Comparison of ENCODE assay signal across 15 cellular contexts in the genomic region with DNA sequence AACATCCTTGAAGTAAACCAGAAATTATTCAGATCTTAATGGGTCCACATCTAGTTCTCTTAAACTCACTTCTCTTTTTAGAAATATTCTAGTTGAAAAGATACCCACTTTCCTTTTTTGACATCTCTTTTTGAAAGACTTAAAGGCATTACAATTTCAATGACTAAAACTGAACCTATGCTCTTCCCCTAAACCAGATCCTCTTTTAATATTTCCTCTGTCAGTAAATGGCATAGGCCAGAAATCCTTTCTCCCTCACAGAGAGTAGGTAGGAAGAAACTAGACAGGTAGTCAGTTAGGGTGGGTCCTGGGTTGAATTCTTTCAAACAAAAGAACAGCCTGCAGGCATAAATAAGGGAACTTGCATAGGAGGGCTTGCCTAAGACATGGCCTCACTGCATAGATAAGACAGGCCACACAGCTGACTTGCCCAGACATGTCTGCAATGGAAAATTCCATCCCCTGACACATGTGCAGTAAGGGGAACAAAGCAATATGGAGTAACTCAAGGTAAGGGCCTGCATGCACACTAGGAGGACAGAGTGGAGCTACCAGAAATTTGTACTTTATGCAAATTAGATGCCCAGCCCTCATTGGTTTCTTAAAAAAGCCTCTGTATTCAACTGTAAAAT. TPM values are rescaled to one million over a fixed set of nuclear protein-coding genes. Genes with fewer than 3 reads are reported as not detected.
A peak's percentile ranks its signal among the peaks of the same experiment; 100 is the strongest.
DNase-seq lines count a peak whose midpoint lies in the region; ATAC-seq and TF ChIP-seq lines count a peak whose summit lies in the region.
"Had no signal": no experiment of that assay in that cellular context is flagged by ENCODE, and none has a peak within 500 bp of the region (broad histone marks: within the 10 kb centered on the region; RNA-seq: fewer than 3 reads in every experiment).

No MANE protein-coding gene starts in this region.

- ATAC-seq in GM18907 (IDR thresholded peaks at IDR 0.05; ENCODE audit: unreplicated experiment) (no peak), GM18519 (IDR thresholded peaks at IDR 0.05; ENCODE audit: low FRiP score, unreplicated experiment) (no peak), HG03139 (IDR thresholded peaks at IDR 0.05; ENCODE audit: unreplicated experiment) (no peak)
- ATAC-seq: body of pancreas had no signal

- H3K9ac ChIP-seq in mammary epithelial cell (ENCODE audit: insufficient read depth, low read length) = no peak overlapping the region

- peak overlapping the region; percentile 14 for H3K4me2 ChIP-seq in mammary epithelial cell (ENCODE audit: insufficient read depth, low read depth, low read length)

- intact Hi-C loops in mammary epithelial cell (cut with micrococcal nuclease) (no loop called here), stomach (cut with DNase I; ENCODE audit: low total_unique reads) (no loop called here)

- CTCF ChIA-PET in mammary epithelial cell (lab: Charles Lee; ENCODE audit: low non-redundant PET) = no interaction called here

- H3K79me2 ChIP-seq in mammary epithelial cell (ENCODE audit: insufficient read depth, low read length) = no peaks in the 10 kb centered on the region

- no peaks in the 10 kb centered on the region for H3K36me3 ChIP-seq in mammary epithelial cell (ENCODE audit: insufficient read depth, low read length)
- no peaks in the 10 kb centered on the region for H3K36me3 ChIP-seq in mesodermal cell (ENCODE audit: control insufficient read depth, insufficient read depth, low read length)
- H3K36me3 ChIP-seq in stomach = no peaks in the 10 kb centered on the region
- H3K36me3 ChIP-seq: left ventricle myocardium inferior, prostate gland had no signal

- no peak for TF ChIP-seq EP300 in stomach (IDR thresholded peaks at IDR 0.05)

- H3K9me3 ChIP-seq in mammary epithelial cell (replicated peaks; ENCODE audit: insufficient read depth, low read length) = peaks cover 13% of the 10 kb centered on the region
- peaks cover 15% of the 10 kb centered on the region for H3K9me3 ChIP-seq in mesodermal cell (ENCODE audit: control insufficient read depth, low read length)
- H3K9me3 ChIP-seq in stomach = peaks cover 0 to 10% (median 5%) of the 10 kb centered on the region in 4 donors
- H3K9me3 ChIP-seq: prostate gland, testis had no signal

- H3K4me1 ChIP-seq in mammary epithelial cell (ENCODE audit: insufficient read depth, low read length) (peaks cover 23% of the 10 kb centered on the region), mesodermal cell (ENCODE audit: control insufficient read depth, insufficient read depth, low read length, poor library complexity, severe bottlenecking) (peaks cover 4% of the 10 kb centered on the region), stomach (no peaks in the 10 kb centered on the region)
- H3K4me1 ChIP-seq: left ventricle myocardium inferior, prostate gland, testis had no signal

- dilution Hi-C loops in mammary epithelial cell (cut with HindIII; ENCODE audit: low sequenced_read_pairs) = no loop called here

- H3K4me3 ChIP-seq in mammary epithelial cell (replicated peaks in 1 of 3; ENCODE audit: insufficient read depth in 1 of 3, low read depth in 2 of 3, low read length in 3 of 3) (no peak overlapping the region), mesodermal cell (ENCODE audit: extremely low read depth, insufficient read depth, low read length, poor library complexity, severe bottlenecking) (no peak overlapping the region), stomach (no peak overlapping the region)
- H3K4me3 ChIP-seq: body of pancreas, left ventricle myocardium inferior, prostate gland, testis had no signal

- no peaks in the 10 kb centered on the region for H4K20me1 ChIP-seq in mammary epithelial cell (ENCODE audit: insufficient read depth, low read length)

- H2AFZ ChIP-seq in mammary epithelial cell (ENCODE audit: low read depth, low read length) = peak overlapping the region; percentile 34

- in situ Hi-C loops in mammary epithelial cell (cut with MboI; ENCODE audit: low sequenced_read_pairs in 2 of 2) = loop anchor here (10.0 to 25.0 kb wide), 3 partner anchors 367 to 520 kb away; no protein-coding TSS in a partner anchor

- no TSS peak for BruUV-seq in mammary epithelial cell (replicated peaks; lab: Mats Ljungman, UMichigan)

- H3K27ac ChIP-seq in mammary epithelial cell (ENCODE audit: insufficient read depth, low read depth, low read length) (peak overlapping the region; percentile 95), mesodermal cell (ENCODE audit: low read depth, low read length, severe bottlenecking) (peak overlapping the region; percentile 79), stomach (no peak overlapping the region)
- H3K27ac ChIP-seq: body of pancreas, left ventricle myocardium inferior, prostate gland, testis had no signal

- no peaks in the 10 kb centered on the region for H3K27me3 ChIP-seq in mammary epithelial cell (ENCODE audit: insufficient read depth, low read length)
- no peaks in the 10 kb centered on the region for H3K27me3 ChIP-seq in stomach
- H3K27me3 ChIP-seq: body of pancreas, testis had no signal

- peak; percentile 34 for DNase-seq in GF-D8 (lab: John Stamatoyannopoulos, UW)
- peak; percentile 81 for DNase-seq in MV-4-11 (lab: John Stamatoyannopoulos, UW)
- DNase-seq in mammary epithelial cell = peak; percentile 90
- no peak for DNase-seq in stomach
- DNase-seq: activated T-cell treated with anti-CD3 and anti-CD28 coated beads for 4 hours, body of pancreas, left ventricle myocardium inferior, NCI-H1092 treated with DMSO at 0.1 percent for 48 hours, testis had no signal

- no peak for TF ChIP-seq POLR2A in stomach (IDR thresholded peaks at IDR 0.05)

- TF ChIP-seq CTCF in mammary epithelial cell (conservative IDR thresholded peaks at IDR 0.05 in 1 of 2, IDR thresholded peaks at IDR 0.05 in 1 of 2; ENCODE audit: extremely low read depth in 1 of 2, insufficient read depth in 1 of 2, low read depth in 1 of 2, low read length in 2 of 2) (no peak), stomach (IDR thresholded peaks at IDR 0.05) (no peak)

RNA-seq across cellular contexts. Expression of gene PLSCR5, which starts 23.2 kb away (rescaled TPM):
- total RNA-seq in mammary epithelial cell (not detected), stomach (not detected)
- polyA plus RNA-seq in mammary epithelial cell (not detected), stomach (not detected)
- not detected for polyA minus RNA-seq in mammary epithelial cell
- 2.7 TPM for polyA plus RNA-seq in mesodermal cell (2013, experiment 1 of 2)
- 3.7 TPM for polyA plus RNA-seq in mesodermal cell (2013, experiment 2 of 2)
- total RNA-seq: body of pancreas; CD4-positive, CD25-positive, alpha-beta regulatory T cell; left ventricle myocardium inferior; prostate gland; testis had no signal
- polyA plus RNA-seq: CD4-positive, CD25-positive, alpha-beta regulatory T cell had no signal

RNA-seq across cellular contexts. Expression of gene PLSCR1, which starts 37.6 kb away (rescaled TPM):
- total RNA-seq in mammary epithelial cell = 10 to 100 TPM; 23.0 to 53.8 TPM
- polyA plus RNA-seq in mammary epithelial cell = 38.6 TPM
- 38.9 TPM for polyA minus RNA-seq in mammary epithelial cell
- polyA plus RNA-seq in mesodermal cell (2013, experiment 1 of 2) = 36.1 TPM
- polyA plus RNA-seq in mesodermal cell (2013, experiment 2 of 2) = 37.1 TPM
- total RNA-seq in stomach = 100 to 1,000 TPM in 2 of 5 donors, 10 to 100 TPM in 3; 18.7 to 506 (median 90.3) TPM
- polyA plus RNA-seq in stomach = 10 to 100 TPM; 31.5 to 66.4 (median 48.4) TPM

Comparison
In these comparisons a context has a peak if more than half of its experiments do, and no peak if none do; other contexts are left out.
1. H3K27ac ChIP-seq: peak in mammary epithelial cell (single experiment) and mesodermal cell (single experiment); none in stomach (0 of 5).